21 cellular contexts compared by ENCODE assay signal in the genomic region with DNA sequence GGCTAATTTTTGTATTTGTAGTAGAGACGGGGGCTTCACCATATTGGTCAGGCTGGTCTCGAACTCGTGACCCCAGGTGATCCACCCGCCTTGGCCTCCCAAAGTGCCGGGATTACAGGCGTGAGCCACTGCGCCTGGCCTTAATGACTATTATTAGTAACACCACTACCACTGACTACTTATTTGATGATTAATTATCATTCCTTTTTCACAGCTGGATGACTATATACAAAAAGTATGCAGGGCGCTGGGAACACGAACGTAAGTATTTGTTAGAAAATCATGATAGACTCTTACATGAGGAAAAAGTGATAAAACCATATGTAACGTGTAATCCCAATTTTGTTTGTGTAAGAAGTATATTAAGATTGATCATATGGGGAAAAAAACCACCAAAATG. TPM values are rescaled to one million over a fixed set of nuclear protein-coding genes. Genes with fewer than 3 reads are reported as not detected.
DNase-seq lines count a peak whose midpoint lies in the region; ATAC-seq and TF ChIP-seq lines count a peak whose summit lies in the region.
"Had no signal": no experiment of that assay in that cellular context is flagged by ENCODE, and none has a peak within 500 bp of the region (broad histone marks: within the 10 kb centered on the region; RNA-seq: fewer than 3 reads in every experiment).

No MANE protein-coding gene starts in this region.

- peaks cover 52% of the 10 kb centered on the region for H3K36me3 Mint-ChIP-seq in activated CD4-positive, alpha-beta T cell treated with anti-CD3 and anti-CD28 coated beads, Interleukin-2, amount 10 ng/mL, durations not matched to agents 24 days and 14 days (ENCODE audit: low read depth)

- H2AFZ ChIP-seq in SU-DHL-6 (ENCODE audit: low read depth, low read length, severe bottlenecking) (no peak overlapping the region), mesenchymal stem cell (ENCODE audit: low read depth, low read length) (no peak overlapping the region)

- H2BK12ac ChIP-seq in mesenchymal stem cell (ENCODE audit: low read length in 2 of 2), result no peak overlapping the region

- H3K36me3 ChIP-seq in SU-DHL-6 (ENCODE audit: low read length) (peaks cover 40% of the 10 kb centered on the region), mesenchymal stem cell (ENCODE audit: control insufficient read depth in 1 of 2, insufficient read depth in 2 of 2, low read depth in 1 of 2, low read length in 2 of 2) (peaks cover 0 to 28% of the 10 kb centered on the region in 2 experiments)
- H3K36me3 ChIP-seq: ovary had no signal

- TF ChIP-seq CTCF in SU-DHL-6 (IDR thresholded peaks at IDR 0.05; ENCODE audit: insufficient read depth, low read length, poor library complexity, severe bottlenecking), result no peak
- TF ChIP-seq CTCF in cardiac fibroblast (IDR thresholded peaks at IDR 0.05; ENCODE audit: low read depth, low read length), result no peak

- 25% methylated on average over 11 of the region's 11 CpGs for WGBS in mesenchymal stem cell

- ATAC-seq in SK-N-SH treated with all-trans-retinoic acid at 6 μM for 48 hours (no peak), HG02870 (IDR thresholded peaks at IDR 0.05; ENCODE audit: unreplicated experiment) (no peak)
- ATAC-seq: left lobe of liver; naive thymus-derived CD8-positive, alpha-beta T cell had no signal

- H2BK120ac ChIP-seq in mesenchymal stem cell (ENCODE audit: low read depth, low read length), result no peak overlapping the region

- H2AK5ac ChIP-seq in mesenchymal stem cell (ENCODE audit: low read length, severe bottlenecking), result no peak overlapping the region

- H3K4ac ChIP-seq in mesenchymal stem cell (ENCODE audit: low read depth in 1 of 2, low read length in 2 of 2), result no peak overlapping the region

- H3K9ac ChIP-seq in SU-DHL-6 (ENCODE audit: low read length) (no peak overlapping the region), mesenchymal stem cell (ENCODE audit: low read length) (no peak overlapping the region)

- peaks cover 48% of the 10 kb centered on the region for H3F3A ChIP-seq in SU-DHL-6 (ENCODE audit: insufficient read depth)

- no peak overlapping the region for H4K8ac ChIP-seq in mesenchymal stem cell (ENCODE audit: low read length)

- H3K9me3 ChIP-seq in SU-DHL-6 (ENCODE audit: insufficient read depth, low read length) (no peaks in the 10 kb centered on the region), mesenchymal stem cell (ENCODE audit: control insufficient read depth, low read length) (no peaks in the 10 kb centered on the region)
- H3K9me3 ChIP-seq: ovary had no signal

- peak overlapping the region; percentile 94 for H3K27ac Mint-ChIP-seq in activated CD4-positive, alpha-beta T cell treated with anti-CD3 and anti-CD28 coated beads, Interleukin-2, amount 10 ng/mL, durations not matched to agents 24 days and 14 days

- intact Hi-C loops in activated CD4-positive, alpha-beta T cell treated with anti-CD3 and anti-CD28 coated beads, Interleukin-2, amount 10 ng/mL, durations not matched to agents 24 days and 14 days (cut with micrococcal nuclease), result loop anchor here (2.0 kb wide), 2 partner anchors 31 to 93 kb away; no protein-coding TSS in a partner anchor

- no peaks in the 10 kb centered on the region for H3K27me3 Mint-ChIP-seq in activated CD4-positive, alpha-beta T cell treated with anti-CD3 and anti-CD28 coated beads, Interleukin-2, amount 10 ng/mL, durations not matched to agents 24 days and 14 days
- H3K27me3 Mint-ChIP-seq: activated naive CD4-positive, alpha-beta T cell treated with anti-CD3 and anti-CD28 coated beads, Interleukin-2, amount 50 U/mL, for 24 hours; naive thymus-derived CD8-positive, alpha-beta T cell had no signal

- H4K91ac ChIP-seq in mesenchymal stem cell (ENCODE audit: low read length), result no peak overlapping the region

- no peaks in the 10 kb centered on the region for H3K9me2 ChIP-seq in SU-DHL-6 (replicated peaks; ENCODE audit: insufficient read depth, low read length)

- H3K18ac ChIP-seq in mesenchymal stem cell (ENCODE audit: low read depth in 1 of 2, low read length in 2 of 2), result no peak overlapping the region

- H3K4me1 Mint-ChIP-seq in activated CD4-positive, alpha-beta T cell treated with anti-CD3 and anti-CD28 coated beads, Interleukin-2, amount 10 ng/mL, durations not matched to agents 24 days and 14 days, result peaks cover 56% of the 10 kb centered on the region

- H3K9me3 Mint-ChIP-seq in activated CD4-positive, alpha-beta T cell treated with anti-CD3 and anti-CD28 coated beads, Interleukin-2, amount 10 ng/mL, durations not matched to agents 24 days and 14 days, result no peaks in the 10 kb centered on the region
- H3K9me3 Mint-ChIP-seq: activated naive CD4-positive, alpha-beta T cell treated with anti-CD3 and anti-CD28 coated beads, Interleukin-2, amount 50 U/mL, for 24 hours; naive thymus-derived CD8-positive, alpha-beta T cell had no signal

- peaks cover 7% of the 10 kb centered on the region; the same call in 1 of the 2 replicates for H4K20me1 ChIP-seq in SU-DHL-6 (ENCODE audit: low read depth, low read length)

- no peak overlapping the region for H3K27ac ChIP-seq in SU-DHL-6 (ENCODE audit: low read depth, low read length)
- no peak overlapping the region for H3K27ac ChIP-seq in mesenchymal stem cell (ENCODE audit: low read length, poor library complexity, severe bottlenecking)
- H3K27ac ChIP-seq: ovary, VCaP had no signal

- H2BK5ac ChIP-seq in mesenchymal stem cell (ENCODE audit: low read depth, low read length, poor library complexity, severe bottlenecking), result no peak overlapping the region

- H3K4me3 Mint-ChIP-seq in activated CD4-positive, alpha-beta T cell treated with anti-CD3 and anti-CD28 coated beads, Interleukin-2, amount 10 ng/mL, durations not matched to agents 24 days and 14 days, result no peak overlapping the region
- H3K4me3 Mint-ChIP-seq: activated naive CD4-positive, alpha-beta T cell treated with anti-CD3 and anti-CD28 coated beads, Interleukin-2, amount 50 U/mL, for 24 hours; naive thymus-derived CD8-positive, alpha-beta T cell had no signal

- no peaks in the 10 kb centered on the region for H3K27me3 ChIP-seq in SU-DHL-6 (ENCODE audit: low read length)
- no peaks in the 10 kb centered on the region for H3K27me3 ChIP-seq in mesenchymal stem cell (ENCODE audit: control insufficient read depth in 1 of 2, insufficient read depth in 1 of 2, low read length in 2 of 2)
- H3K27me3 ChIP-seq: ovary had no signal

- peaks cover 98% of the 10 kb centered on the region for H3K79me2 ChIP-seq in SU-DHL-6 (ENCODE audit: insufficient read depth, low read length)

- H3K14ac ChIP-seq in mesenchymal stem cell (ENCODE audit: low read length in 2 of 2), result no peak overlapping the region

- no peak overlapping the region for H2BK15ac ChIP-seq in mesenchymal stem cell (ENCODE audit: low read depth, poor library complexity, severe bottlenecking)

- H3K4me3 ChIP-seq in SU-DHL-6 (ENCODE audit: insufficient read depth, low read length, poor library complexity, severe bottlenecking) (no peak overlapping the region), cardiac fibroblast (replicated peaks in 1 of 2; ENCODE audit: low read depth in 2 of 2, low read length in 2 of 2) (no peak overlapping the region), mesenchymal stem cell (ENCODE audit: insufficient read depth in 1 of 2, low read depth in 1 of 2, low read length in 2 of 2) (no peak overlapping the region)
- H3K4me3 ChIP-seq: ovary had no signal

- peaks cover 4% of the 10 kb centered on the region for H3K4me1 ChIP-seq in mesenchymal stem cell (ENCODE audit: control insufficient read depth, insufficient read depth, low read depth, low read length)

- DNase-seq in activated CD4-positive, alpha-beta T cell treated with anti-CD3 and anti-CD28 coated beads, Interleukin-2, amount 10 ng/mL, durations not matched to agents 24 days and 14 days, result no peak
- DNase-seq in activated CD4-positive, alpha-beta T cell treated with anti-CD3 and anti-CD28 coated beads for 1 hour, result no peak
- DNase-seq in cardiac fibroblast (ENCODE audit: low read depth in 2 of 2) (peak; percentile 42 to 43), mesenchymal stem cell (peak; percentile 72), NCI-H2171 (lab: John Stamatoyannopoulos, UW) (no peak)
- DNase-seq: 8988T; activated T-cell treated with anti-CD3 and anti-CD28 coated beads, Interleukin-2, amount 50 U/mL, for 1 hour; DMS79 treated with DMSO at 0.1 percent for 48 hours; head of caudate nucleus; naive thymus-derived CD8-positive, alpha-beta T cell; NCI-H1694 treated with DMSO at 0.1 percent for 48 hours; ovary; SHP77 treated with DMSO at 0.1 percent for 48 hours; stimulated activated CD4-positive, alpha-beta T cell treated with anti-CD3 and anti-CD28 coated beads, Interleukin-12 subunit alpha, Interleukin-12 subunit beta, amount 100 ng/mL, for 4 hours; T-helper 1 cell had no signal

- H3K4me2 ChIP-seq in SU-DHL-6 (ENCODE audit: low read depth, low read length, poor library complexity, severe bottlenecking) (peak overlapping the region; percentile 4), mesenchymal stem cell (ENCODE audit: low read length, poor library complexity, severe bottlenecking) (no peak overlapping the region)

- H3K23ac ChIP-seq in mesenchymal stem cell (ENCODE audit: low read length in 2 of 2), result no peak overlapping the region

- H3K79me1 ChIP-seq in mesenchymal stem cell (replicated peaks; ENCODE audit: low read length, poor library complexity, severe bottlenecking), result peaks cover 8% of the 10 kb centered on the region

TF ChIP-seq in SK-N-SH treated with all-trans-retinoic acid at 6 μM for 48 hours, 23 proteins besides CTCF, POLR2A, EP300 and RAD21 (continues in another document):
- TF ChIP-seq ZNF70 (CRISPR knock-in tag; IDR thresholded peaks at IDR 0.05) (no peak), ZNF8 (CRISPR knock-in tag; IDR thresholded peaks at IDR 0.05) (no peak), ARNTL (CRISPR knock-in tag; IDR thresholded peaks at IDR 0.05; ENCODE audit: borderline replicate concordance, low read depth) (no peak), PPARA (CRISPR knock-in tag; IDR thresholded peaks at IDR 0.05; ENCODE audit: borderline replicate concordance) (no peak), GLIS3 (CRISPR knock-in tag; IDR thresholded peaks at IDR 0.05) (no peak)
- TF ChIP-seq, protein P1, sequence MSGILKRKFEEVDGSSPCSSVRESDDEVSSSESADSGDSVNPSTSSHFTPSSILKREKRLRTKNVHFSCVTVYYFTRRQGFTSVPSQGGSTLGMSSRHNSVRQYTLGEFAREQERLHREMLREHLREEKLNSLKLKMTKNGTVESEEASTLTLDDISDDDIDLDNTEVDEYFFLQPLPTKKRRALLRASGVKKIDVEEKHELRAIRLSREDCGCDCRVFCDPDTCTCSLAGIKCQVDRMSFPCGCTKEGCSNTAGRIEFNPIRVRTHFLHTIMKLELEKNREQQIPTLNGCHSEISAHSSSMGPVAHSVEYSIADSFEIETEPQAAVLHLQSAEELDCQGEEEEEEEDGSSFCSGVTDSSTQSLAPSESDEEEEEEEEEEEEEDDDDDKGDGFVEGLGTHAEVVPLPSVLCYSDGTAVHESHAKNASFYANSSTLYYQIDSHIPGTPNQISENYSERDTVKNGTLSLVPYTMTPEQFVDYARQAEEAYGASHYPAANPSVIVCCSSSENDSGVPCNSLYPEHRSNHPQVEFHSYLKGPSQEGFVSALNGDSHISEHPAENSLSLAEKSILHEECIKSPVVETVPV (CRISPR knock-in tag; IDR thresholded peaks at IDR 0.05), result no peak

RNA-seq across cellular contexts. Expression of a gene that starts 21.6 kb away (rescaled TPM):
- total RNA-seq in activated CD4-positive, alpha-beta T cell treated with anti-CD3 and anti-CD28 coated beads, Interleukin-2, amount 10 ng/mL, durations not matched to agents 24 days and 14 days, result 153 and 160 TPM in 2 replicates
- 62.0 TPM for polyA plus RNA-seq in mesenchymal stem cell (2013, experiment 1 of 2)
- polyA plus RNA-seq in mesenchymal stem cell (2013, experiment 2 of 2), result 68.1 TPM

Comparison
In these comparisons a context has a peak if more than half of its experiments do, and no peak if none do; other contexts are left out.
1. DNase-seq: peak in cardiac fibroblast (2 of 2) and mesenchymal stem cell (single experiment); none in activated CD4-positive, alpha-beta T cell treated with anti-CD3 and anti-CD28 coated beads, Interleukin-2, amount 10 ng/mL, durations not matched to agents 24 days and 14 days (single experiment), activated CD4-positive, alpha-beta T cell treated with anti-CD3 and anti-CD28 coated beads for 1 hour (single experiment) and NCI-H2171 (single experiment).